Comparison of ENCODE assay signal across 16 cellular contexts in the genomic region with DNA sequence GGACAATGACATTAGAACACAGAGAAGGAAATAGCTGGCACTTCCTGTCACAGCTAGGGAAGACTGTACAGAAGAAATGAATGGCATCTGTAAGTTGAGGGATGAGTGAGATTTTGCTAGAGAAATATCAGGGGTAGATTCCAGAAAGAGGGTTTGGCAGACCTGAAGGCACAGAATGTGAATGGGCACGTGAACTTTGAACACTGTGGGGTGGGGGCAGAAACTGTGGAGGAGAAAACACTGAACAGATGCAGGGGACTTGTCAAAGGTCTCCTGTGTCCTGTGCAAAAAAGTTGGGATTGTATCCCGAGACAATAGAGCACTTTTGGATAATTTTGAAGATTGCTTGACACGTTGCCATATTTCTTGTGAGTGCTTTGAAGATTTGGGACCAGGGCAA.
"Had no signal": no experiment of that assay in that cellular context is flagged by ENCODE, and none has a peak within 500 bp of the region (broad histone marks: within the 10 kb centered on the region; RNA-seq: fewer than 3 reads in every experiment).

No MANE protein-coding gene starts in this region.

- H3K27ac Mint-ChIP-seq: naive thymus-derived CD4-positive, alpha-beta T cell had no signal

- H3K27ac ChIP-seq: coronary artery, dorsolateral prefrontal cortex, esophagus muscularis mucosa, foreskin keratinocyte, heart left ventricle, left ventricle myocardium inferior, lower lobe of right lung had no signal

- H3K4me1 ChIP-seq: lower lobe of right lung had no signal

- H3K4me3 ChIP-seq: coronary artery, dorsolateral prefrontal cortex, esophagus muscularis mucosa, gastroesophageal sphincter, heart left ventricle, left ventricle myocardium inferior, lower lobe of right lung had no signal

- DNase-seq: dermis blood vessel endothelial cell; dorsolateral prefrontal cortex; effector CD4-positive, alpha-beta T cell; effector memory CD4-positive, alpha-beta T cell; foreskin keratinocyte; heart left ventricle; hippocampal formation; left cardiac atrium; left ventricle myocardium inferior; lower lobe of right lung; mesendoderm; midbrain; naive thymus-derived CD4-positive, alpha-beta T cell had no signal

- H3K27me3 ChIP-seq: dorsolateral prefrontal cortex, esophagus muscularis mucosa, foreskin keratinocyte, gastroesophageal sphincter, heart left ventricle had no signal

- H3K36me3 Mint-ChIP-seq: naive thymus-derived CD4-positive, alpha-beta T cell had no signal

- H3K9me3 ChIP-seq: esophagus muscularis mucosa, gastroesophageal sphincter, heart left ventricle, left ventricle myocardium inferior, lower lobe of right lung had no signal

- H3K36me3 ChIP-seq: esophagus muscularis mucosa, gastroesophageal sphincter, heart left ventricle, left ventricle myocardium inferior, lower lobe of right lung had no signal

- H3K9me3 Mint-ChIP-seq: naive thymus-derived CD4-positive, alpha-beta T cell had no signal

- H3K4me1 Mint-ChIP-seq: naive thymus-derived CD4-positive, alpha-beta T cell had no signal

- H3K4me3 Mint-ChIP-seq: naive thymus-derived CD4-positive, alpha-beta T cell had no signal

- ATAC-seq: foreskin keratinocyte; gastroesophageal sphincter; heart left ventricle; left cardiac atrium; lower lobe of right lung; naive thymus-derived CD4-positive, alpha-beta T cell had no signal
